ENCODE assay signal across 8 cellular contexts in the genomic region with DNA sequence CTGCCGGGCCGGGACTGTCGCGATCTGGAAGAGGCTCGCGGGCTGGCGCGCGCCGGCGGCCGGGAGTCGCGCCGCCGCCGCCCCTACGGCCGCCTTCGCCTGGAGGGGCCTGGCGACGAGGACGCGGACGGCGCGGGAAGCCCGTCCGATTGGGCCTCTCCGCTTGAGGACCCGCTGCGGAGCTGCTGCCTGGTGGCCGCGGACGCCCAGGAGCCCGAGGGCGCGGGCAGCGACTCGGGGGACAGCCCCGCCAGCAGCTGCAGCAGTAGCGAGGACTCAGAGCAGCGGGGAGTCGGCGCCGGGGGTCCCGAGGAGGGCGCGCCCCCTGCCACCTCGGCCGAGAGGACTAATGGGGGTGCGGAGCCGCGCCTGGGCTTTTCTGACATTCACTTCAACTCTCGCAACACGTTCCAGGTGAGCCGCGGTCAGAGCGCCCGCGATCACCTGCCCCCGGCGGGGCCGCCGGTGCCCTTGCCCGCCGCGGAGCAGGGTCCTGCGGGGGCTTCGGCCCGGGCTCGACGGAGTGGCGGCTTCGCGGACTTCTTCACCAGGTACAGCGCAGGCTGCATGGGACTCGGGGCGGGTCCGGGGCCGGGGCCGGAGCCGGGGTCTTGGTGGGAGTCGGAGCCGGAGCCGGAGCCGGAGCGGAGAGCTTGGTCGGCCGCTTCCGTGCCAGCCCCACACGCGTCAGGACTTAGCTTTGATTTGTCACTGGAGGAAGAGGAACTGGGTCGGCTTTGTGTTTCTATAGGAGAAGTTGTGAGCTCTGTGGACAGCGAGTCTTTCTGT. TPM values are rescaled to one million over a fixed set of nuclear protein-coding genes. Genes with fewer than 3 reads are reported as not detected.
DNase-seq lines count a peak whose midpoint lies in the region; ATAC-seq and TF ChIP-seq lines count a peak whose summit lies in the region.

No MANE protein-coding gene starts in this region.

- intact Hi-C loops in activated CD4-positive, alpha-beta memory T cell treated with anti-CD3 and anti-CD28 coated beads for 36 hours (cut with micrococcal nuclease): loop anchor here (2.0 kb wide), 1 partner anchor 40 kb away; the partner anchor contains the start of gene NOC3L
- intact Hi-C loops in tibial artery (cut with DNase I; ENCODE audit: low total_unique reads): loop anchor here (5.0 kb wide), 1 partner anchor 41 kb away; the partner anchor contains the start of gene NOC3L

- no peak overlapping the region for H3K27ac Mint-ChIP-seq in activated CD4-positive, alpha-beta memory T cell treated with anti-CD3 and anti-CD28 coated beads for 36 hours

- H3K27ac ChIP-seq in AG04450 (ENCODE audit: low read depth, low read length) (peak overlapping the region; percentile 22), tibial artery (peak overlapping the region; percentile 95)

- H3K27me3 Mint-ChIP-seq in activated CD4-positive, alpha-beta memory T cell treated with anti-CD3 and anti-CD28 coated beads for 36 hours: peaks cover 45% of the 10 kb centered on the region

- POLR2A ChIA-PET in AG04450 (lab: Yijun Ruan, JAX): interaction anchor here (0.5 to 1.4 kb wide), 8 partner anchors 8 to 512 kb away, joined by 3 to 8 read pairs (median 4); partner anchors contain the start of genes NOC3L and SLC35G1
- POLR2A ChIA-PET in activated CD4-positive, alpha-beta memory T cell treated with anti-CD3 and anti-CD28 coated beads for 36 hours (lab: Charles Lee): no interaction called here

- H3K4me3 Mint-ChIP-seq in activated CD4-positive, alpha-beta memory T cell treated with anti-CD3 and anti-CD28 coated beads for 36 hours: peak overlapping the region; percentile 72

- no peaks in the 10 kb centered on the region for H3K9me3 Mint-ChIP-seq in activated CD4-positive, alpha-beta memory T cell treated with anti-CD3 and anti-CD28 coated beads for 36 hours

- peaks cover 0 to 41% (median 16%) of the 10 kb centered on the region in 4 donors for H3K4me1 ChIP-seq in tibial artery

- H3K36me3 Mint-ChIP-seq in activated CD4-positive, alpha-beta memory T cell treated with anti-CD3 and anti-CD28 coated beads for 36 hours: no peaks in the 10 kb centered on the region

- CTCF ChIA-PET in AG04450 (lab: Charles Lee): interaction anchor here (0.7 to 1.3 kb wide), 5 partner anchors 10 to 41 kb away, joined by 3 to 17 read pairs (median 3); no protein-coding TSS in a partner anchor
- CTCF ChIA-PET in activated CD4-positive, alpha-beta memory T cell treated with anti-CD3 and anti-CD28 coated beads for 36 hours (lab: Charles Lee): interaction anchor here (1.6 kb wide), 2 partner anchors 10 to 40 kb away, joined by 3 to 4 read pairs; no protein-coding TSS in a partner anchor

- H3K9me3 ChIP-seq in AG04450 (ENCODE audit: control insufficient read depth, insufficient read depth, low read length) (no peaks in the 10 kb centered on the region; the same call in 1 of the 2 replicates), tibial artery (no peaks in the 10 kb centered on the region)

- H3K4me1 Mint-ChIP-seq in activated CD4-positive, alpha-beta memory T cell treated with anti-CD3 and anti-CD28 coated beads for 36 hours (ENCODE audit: low read depth): peaks cover 5% of the 10 kb centered on the region

- H3K4me3 ChIP-seq in AG04450 (ENCODE audit: low read depth, low read length) (peak overlapping the region; percentile 77), tibial artery (peak overlapping the region; percentile 64 to 78)

- H3K27me3 ChIP-seq in AG04450 (ENCODE audit: control insufficient read depth, insufficient read depth, low read length) (no peaks in the 10 kb centered on the region), tibial artery (no peaks in the 10 kb centered on the region)

- peak; percentile 16 for DNase-seq in AG04450 (ENCODE audit: low read depth, low spot score)
- peak; percentile 26 to 62 for DNase-seq in NCI-H2081 (lab: John Stamatoyannopoulos, UW)
- peak; percentile 20 for DNase-seq in activated CD4-positive, alpha-beta memory T cell treated with anti-CD3 and anti-CD28 coated beads for 36 hours
- peak; percentile 71 for DNase-seq in mucosa of gallbladder (ENCODE audit: low spot score)
- peak; percentile 58 to 76 for DNase-seq in tibial artery

- ATAC-seq in GM18508 (IDR thresholded peaks at IDR 0.05; ENCODE audit: insufficient read depth, unreplicated experiment): peak; percentile 61
- ATAC-seq in HG02885 (IDR thresholded peaks at IDR 0.05; ENCODE audit: poor library complexity, unreplicated experiment): peak; percentile 65
- peak; percentile 86 for ATAC-seq in esophagus mucosa

- TF ChIP-seq CTCF in AG04450 (IDR thresholded peaks at IDR 0.05; ENCODE audit: low read depth, low read length) (no peak), tibial artery (IDR thresholded peaks at IDR 0.05) (no peak)

- no peaks in the 10 kb centered on the region for H3K36me3 ChIP-seq in tibial artery

RNA-seq across cellular contexts. Expression of gene TBC1D12, which starts 0.9 kb away (rescaled TPM):
- polyA plus RNA-seq in AG04450 (2011; rRNA removed): 4.1 and 4.7 TPM in 2 replicates
- 2.7 and 4.8 TPM in 2 replicates for polyA minus RNA-seq in AG04450 (2011; rRNA and poly(A)+ RNA removed)
- under 1 TPM; 0.58 to 0.62 TPM for total RNA-seq in activated CD4-positive, alpha-beta memory T cell treated with anti-CD3 and anti-CD28 coated beads for 36 hours
- total RNA-seq in esophagus mucosa (3.6 TPM), mucosa of gallbladder (11.9 TPM)

RNA-seq across cellular contexts. Expression of gene NOC3L, which starts 40.5 kb away (rescaled TPM):
- 14.8 and 20.9 TPM in 2 replicates for polyA plus RNA-seq in AG04450 (2011; rRNA removed)
- polyA minus RNA-seq in AG04450 (2011; rRNA and poly(A)+ RNA removed): 11.6 and 16.4 TPM in 2 replicates
- 10 to 100 TPM; 37.6 to 39.2 TPM for total RNA-seq in activated CD4-positive, alpha-beta memory T cell treated with anti-CD3 and anti-CD28 coated beads for 36 hours
- 11.8 TPM for total RNA-seq in esophagus mucosa
- 8.1 TPM for total RNA-seq in mucosa of gallbladder

Comparison
In these comparisons a context has a peak if more than half of its experiments do, and no peak if none do; other contexts are left out.
1. Peak in every context shown above with its lines: DNase-seq, ATAC-seq, H3K4me3 ChIP-seq and H3K27ac ChIP-seq.
2. DNase-seq: peak in every context shown above with its lines; median percentile 71 in mucosa of gallbladder; 67 in tibial artery; 44 in NCI-H2081; 20 in activated CD4-positive, alpha-beta memory T cell treated with anti-CD3 and anti-CD28 coated beads for 36 hours; 16 in AG04450.